Comparison of ENCODE assay signal across 19 cellular contexts in the genomic region with DNA sequence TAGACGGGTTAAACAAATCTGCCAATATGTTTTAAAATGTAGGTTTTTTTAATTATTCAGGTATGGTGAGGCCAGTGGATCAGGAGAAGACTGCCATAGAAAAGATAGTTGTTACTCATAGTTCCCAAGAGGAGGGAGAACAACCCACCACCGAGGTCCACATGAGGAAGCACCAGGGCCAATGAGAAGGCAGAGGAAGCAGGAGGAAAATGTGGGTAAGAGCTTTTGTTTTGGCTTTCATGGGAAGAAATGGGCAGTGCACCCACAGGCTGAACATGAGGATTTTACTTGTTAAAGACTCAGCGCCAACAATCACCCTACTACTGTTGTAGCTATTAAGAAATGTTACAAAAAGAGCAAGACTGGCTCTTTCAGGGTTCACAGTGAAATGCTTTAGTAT.
"Had no signal": no experiment of that assay in that cellular context is flagged by ENCODE, and none has a peak within 500 bp of the region (broad histone marks: within the 10 kb centered on the region; RNA-seq: fewer than 3 reads in every experiment).

No MANE protein-coding gene starts in this region.

- H3K27ac ChIP-seq: dorsolateral prefrontal cortex, heart left ventricle, spleen had no signal

- H3K4me1 ChIP-seq: heart left ventricle, spleen had no signal

- H3K9me3 Mint-ChIP-seq: nephron had no signal

- H3K27me3 Mint-ChIP-seq: naive B cell; stimulated activated naive B cell treated with anti-CD40 and anti-IgM and Interleukin-4, amounts not matched to agents 10 μg/mL and 1 μg/mL and 100 μg/mL, for 72 hours had no signal

- H3K9me3 ChIP-seq: spleen had no signal

- ATAC-seq: esophagus mucosa; heart left ventricle; sciatic nerve; stimulated activated naive B cell treated with anti-CD40 and anti-IgM and Interleukin-4, amounts not matched to agents 10 μg/mL and 1 μg/mL and 100 μg/mL, for 72 hours; stimulated activated naive CD8-positive, alpha-beta T cell treated with anti-CD3 and anti-CD28 coated beads, Interleukin-15, amount 100 ng/mL, for 72 hours had no signal

- H3K36me3 Mint-ChIP-seq: naive B cell; stimulated activated naive B cell treated with anti-CD40 and anti-IgM and Interleukin-4, amounts not matched to agents 10 μg/mL and 1 μg/mL and 100 μg/mL, for 72 hours had no signal

- H3K4me1 Mint-ChIP-seq: naive B cell; nephron; stimulated activated naive B cell treated with anti-CD40 and anti-IgM and Interleukin-4, amounts not matched to agents 10 μg/mL and 1 μg/mL and 100 μg/mL, for 72 hours; stimulated activated naive CD8-positive, alpha-beta T cell treated with anti-CD3 and anti-CD28 coated beads, Interleukin-15, amount 100 ng/mL, for 72 hours had no signal

- H3K27ac Mint-ChIP-seq: naive B cell; nephron; stimulated activated naive B cell treated with anti-CD40 and anti-IgM and Interleukin-4, amounts not matched to agents 10 μg/mL and 1 μg/mL and 100 μg/mL, for 72 hours; stimulated activated naive CD8-positive, alpha-beta T cell treated with anti-CD3 and anti-CD28 coated beads, Interleukin-15, amount 100 ng/mL, for 72 hours had no signal

- H3K4me3 Mint-ChIP-seq: naive B cell; nephron; stimulated activated naive B cell treated with anti-CD40 and anti-IgM and Interleukin-4, amounts not matched to agents 10 μg/mL and 1 μg/mL and 100 μg/mL, for 72 hours; stimulated activated naive CD8-positive, alpha-beta T cell treated with anti-CD3 and anti-CD28 coated beads, Interleukin-15, amount 100 ng/mL, for 72 hours had no signal

- H3K27me3 ChIP-seq: dorsolateral prefrontal cortex, heart left ventricle, spleen had no signal

- DNase-seq: cortex of kidney; dorsolateral prefrontal cortex; effector CD8-positive, alpha-beta T cell; heart left ventricle; hypothalamus; kidney glomerular epithelial cell; mesendoderm; naive B cell; posterior cingulate gyrus; spleen; stimulated activated CD4-positive, alpha-beta T cell treated with anti-CD3 and anti-CD28 coated beads, Interleukin-15, amount 100 ng/mL, for 24 hours; stimulated activated CD4-positive, alpha-beta T cell treated with anti-CD3 and anti-CD28 coated beads, Interleukin-1b, Interleukin-23, amount 100 ng/mL, for 48 hours; stimulated activated CD4-positive, alpha-beta T cell treated with anti-CD3 and anti-CD28 coated beads, Interleukin-4, amount 100 ng/mL, for 4 hours; stimulated activated naive B cell treated with anti-CD40 and anti-IgM and Interleukin-4, amounts not matched to agents 10 μg/mL and 1 μg/mL and 100 μg/mL, for 72 hours; stimulated activated naive CD8-positive, alpha-beta T cell treated with anti-CD3 and anti-CD28 coated beads, Interleukin-15, amount 100 ng/mL, for 72 hours; trophoblast cell had no signal
